Comparison of ENCODE assay signal across 1 cellular context in genomic region chr1:177802304-177802703, GRCh38.
TF ChIP-seq lines count a peak whose summit lies in the region.

No MANE protein-coding gene starts in this region.

TF ChIP-seq in H1, 55 proteins besides CTCF, POLR2A, EP300 and RAD21 (continued from another document):
- TF ChIP-seq RNF2 (IDR thresholded peaks at IDR 0.05; ENCODE audit: borderline replicate concordance, low read depth, low read length, missing control alignments, poor library complexity, severe bottlenecking) (no peak), YY1 (IDR thresholded peaks at IDR 0.05; ENCODE audit: low read depth, low read length) (no peak), ATF2 (IDR thresholded peaks at IDR 0.05; ENCODE audit: low read length) (no peak), POU5F1 (IDR thresholded peaks at IDR 0.05; ENCODE audit: low read depth, low read length) (no peak), SAP30 (IDR thresholded peaks at IDR 0.05; ENCODE audit: insufficient read depth, insufficient replicate concordance, low read length) (no peak), ATF3 (IDR thresholded peaks at IDR 0.05; ENCODE audit: insufficient read depth, low read depth, low read length) (no peak), KDM1A (IDR thresholded peaks at IDR 0.05; ENCODE audit: borderline replicate concordance, low read length) (no peak), CBX8 (IDR thresholded peaks at IDR 0.05; ENCODE audit: borderline replicate concordance, low read depth, low read length) (no peak), KDM4A (IDR thresholded peaks at IDR 0.05; ENCODE audit: low read depth, low read length, severe bottlenecking) (no peak)
